ENCODE assay signal across 1 cellular context in the genomic region with DNA sequence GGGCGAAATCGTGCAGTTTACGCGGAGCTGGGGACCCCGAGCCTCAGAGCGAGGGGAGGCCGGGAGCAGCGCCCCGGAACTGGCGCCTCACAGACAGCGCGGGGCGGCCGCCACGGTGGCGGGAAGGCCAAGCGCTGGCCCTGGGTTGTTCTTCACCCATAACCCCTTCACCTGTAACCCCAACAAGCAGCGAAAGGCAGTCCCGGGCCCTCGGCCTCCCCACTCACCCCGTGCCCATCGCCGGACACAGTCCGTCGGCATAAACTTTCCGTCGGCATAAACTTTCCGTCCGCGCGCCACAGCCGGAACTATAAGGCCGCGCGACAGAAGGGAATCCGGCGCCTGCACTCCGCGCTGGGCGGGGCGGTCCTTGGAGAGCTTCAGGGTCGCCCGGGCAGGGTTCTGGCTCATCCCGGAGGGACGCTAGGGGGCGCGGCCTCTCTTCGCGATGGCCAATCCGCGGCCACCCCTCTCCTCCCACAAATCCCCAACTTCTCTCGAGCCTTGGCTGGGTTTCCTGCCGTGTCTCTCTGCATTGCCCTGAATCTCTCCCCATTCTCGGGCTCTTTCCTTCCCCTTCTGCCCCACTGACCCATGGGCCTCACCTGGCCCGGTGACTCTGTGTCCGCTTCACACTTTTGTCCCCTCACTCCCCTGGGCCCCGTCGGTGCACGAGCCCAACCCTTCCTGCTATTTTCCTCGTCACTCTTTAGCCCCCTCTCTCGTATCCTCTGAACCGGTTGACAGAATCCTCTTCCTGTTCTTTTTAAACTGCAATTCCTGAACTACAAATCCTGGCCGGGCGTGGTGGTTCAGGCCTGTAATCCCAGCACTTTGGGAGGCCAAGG.
TF ChIP-seq lines count a peak whose summit lies in the region.

A gene (minus strand): TSS at position 261 of the 848 bp plus-strand sequence. CDS start 3,751 bp downstream, outside the sequence.

TF ChIP-seq in HepG2, 621 proteins besides CTCF, POLR2A, EP300 and RAD21 (continued from another document and continues in another):
- TF ChIP-seq ZFX (CRISPR knock-in tag; IDR thresholded peaks at IDR 0.05; ENCODE audit: low read depth) (peak; percentile 98), ZNF792 (CRISPR knock-in tag; IDR thresholded peaks at IDR 0.05) (peak; percentile 95; the same call in 1 of the 2 replicates), ZNF251 (CRISPR knock-in tag; IDR thresholded peaks at IDR 0.05) (0 out of 2 replicates have a peak, but pooled peaks have one; percentile 70), NCOA2 (CRISPR knock-in tag; IDR thresholded peaks at IDR 0.05) (peak; percentile 78), ZBTB7A (CRISPR knock-in tag; IDR thresholded peaks at IDR 0.05) (peak; percentile 49; the same call in 1 of the 2 replicates), TP53 (CRISPR knock-in tag; conservative IDR thresholded peaks at IDR 0.05) (no peak; the same call in 1 of the 2 replicates), SIN3B (IDR thresholded peaks at IDR 0.05; ENCODE audit: low read length) (peak; percentile 86), CAMTA2 (CRISPR knock-in tag; IDR thresholded peaks at IDR 0.05; ENCODE audit: borderline replicate concordance) (peak; percentile 51; the same call in 1 of the 2 replicates), CBFB (CRISPR knock-in tag; IDR thresholded peaks at IDR 0.05) (no peak; the same call in none of the 2 replicates), HDAC6 (IDR thresholded peaks at IDR 0.05; ENCODE audit: low read depth, low read length) (no peak), ZKSCAN1 (IDR thresholded peaks at IDR 0.05; ENCODE audit: low read length) (no peak; the same call in 1 of the 2 replicates), MTA1 (CRISPR knock-in tag; IDR thresholded peaks at IDR 0.05; ENCODE audit: borderline replicate concordance) (peak; percentile 86; the same call in 1 of the 2 replicates), GTF3A (CRISPR knock-in tag; conservative IDR thresholded peaks at IDR 0.05) (peak; percentile 83), CREB1 (IDR thresholded peaks at IDR 0.05) (peak; percentile 13; the same call in 1 of the 2 replicates), CREB1 (CRISPR knock-in tag; IDR thresholded peaks at IDR 0.05) (peak; percentile 78)
- TF ChIP-seq, protein P1, sequence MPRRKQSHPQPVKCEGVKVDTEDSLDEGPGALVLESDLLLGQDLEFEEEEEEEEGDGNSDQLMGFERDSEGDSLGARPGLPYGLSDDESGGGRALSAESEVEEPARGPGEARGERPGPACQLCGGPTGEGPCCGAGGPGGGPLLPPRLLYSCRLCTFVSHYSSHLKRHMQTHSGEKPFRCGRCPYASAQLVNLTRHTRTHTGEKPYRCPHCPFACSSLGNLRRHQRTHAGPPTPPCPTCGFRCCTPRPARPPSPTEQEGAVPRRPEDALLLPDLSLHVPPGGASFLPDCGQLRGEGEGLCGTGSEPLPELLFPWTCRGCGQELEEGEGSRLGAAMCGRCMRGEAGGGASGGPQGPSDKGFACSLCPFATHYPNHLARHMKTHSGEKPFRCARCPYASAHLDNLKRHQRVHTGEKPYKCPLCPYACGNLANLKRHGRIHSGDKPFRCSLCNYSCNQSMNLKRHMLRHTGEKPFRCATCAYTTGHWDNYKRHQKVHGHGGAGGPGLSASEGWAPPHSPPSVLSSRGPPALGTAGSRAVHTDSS (CRISPR knock-in tag; conservative IDR thresholded peaks at IDR 0.05): no peak; the same call in 1 of the 2 replicates
- TF ChIP-seq, protein P2, sequence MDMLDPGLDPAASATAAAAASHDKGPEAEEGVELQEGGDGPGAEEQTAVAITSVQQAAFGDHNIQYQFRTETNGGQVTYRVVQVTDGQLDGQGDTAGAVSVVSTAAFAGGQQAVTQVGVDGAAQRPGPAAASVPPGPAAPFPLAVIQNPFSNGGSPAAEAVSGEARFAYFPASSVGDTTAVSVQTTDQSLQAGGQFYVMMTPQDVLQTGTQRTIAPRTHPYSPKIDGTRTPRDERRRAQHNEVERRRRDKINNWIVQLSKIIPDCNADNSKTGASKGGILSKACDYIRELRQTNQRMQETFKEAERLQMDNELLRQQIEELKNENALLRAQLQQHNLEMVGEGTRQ (IDR thresholded peaks at IDR 0.05; ENCODE audit: low read depth, low read length): no peak
- TF ChIP-seq, protein P2 (CRISPR knock-in tag; IDR thresholded peaks at IDR 0.05; ENCODE audit: borderline replicate concordance): peak; percentile 45; the same call in 1 of the 2 replicates
- TF ChIP-seq, protein P3, sequence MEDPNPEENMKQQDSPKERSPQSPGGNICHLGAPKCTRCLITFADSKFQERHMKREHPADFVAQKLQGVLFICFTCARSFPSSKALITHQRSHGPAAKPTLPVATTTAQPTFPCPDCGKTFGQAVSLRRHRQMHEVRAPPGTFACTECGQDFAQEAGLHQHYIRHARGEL (CRISPR knock-in tag; IDR thresholded peaks at IDR 0.05): no peak
- TF ChIP-seq, protein P4, sequence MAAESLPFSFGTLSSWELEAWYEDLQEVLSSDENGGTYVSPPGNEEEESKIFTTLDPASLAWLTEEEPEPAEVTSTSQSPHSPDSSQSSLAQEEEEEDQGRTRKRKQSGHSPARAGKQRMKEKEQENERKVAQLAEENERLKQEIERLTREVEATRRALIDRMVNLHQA (CRISPR knock-in tag; IDR thresholded peaks at IDR 0.05): no peak; the same call in 1 of the 2 replicates
- TF ChIP-seq, protein P5, sequence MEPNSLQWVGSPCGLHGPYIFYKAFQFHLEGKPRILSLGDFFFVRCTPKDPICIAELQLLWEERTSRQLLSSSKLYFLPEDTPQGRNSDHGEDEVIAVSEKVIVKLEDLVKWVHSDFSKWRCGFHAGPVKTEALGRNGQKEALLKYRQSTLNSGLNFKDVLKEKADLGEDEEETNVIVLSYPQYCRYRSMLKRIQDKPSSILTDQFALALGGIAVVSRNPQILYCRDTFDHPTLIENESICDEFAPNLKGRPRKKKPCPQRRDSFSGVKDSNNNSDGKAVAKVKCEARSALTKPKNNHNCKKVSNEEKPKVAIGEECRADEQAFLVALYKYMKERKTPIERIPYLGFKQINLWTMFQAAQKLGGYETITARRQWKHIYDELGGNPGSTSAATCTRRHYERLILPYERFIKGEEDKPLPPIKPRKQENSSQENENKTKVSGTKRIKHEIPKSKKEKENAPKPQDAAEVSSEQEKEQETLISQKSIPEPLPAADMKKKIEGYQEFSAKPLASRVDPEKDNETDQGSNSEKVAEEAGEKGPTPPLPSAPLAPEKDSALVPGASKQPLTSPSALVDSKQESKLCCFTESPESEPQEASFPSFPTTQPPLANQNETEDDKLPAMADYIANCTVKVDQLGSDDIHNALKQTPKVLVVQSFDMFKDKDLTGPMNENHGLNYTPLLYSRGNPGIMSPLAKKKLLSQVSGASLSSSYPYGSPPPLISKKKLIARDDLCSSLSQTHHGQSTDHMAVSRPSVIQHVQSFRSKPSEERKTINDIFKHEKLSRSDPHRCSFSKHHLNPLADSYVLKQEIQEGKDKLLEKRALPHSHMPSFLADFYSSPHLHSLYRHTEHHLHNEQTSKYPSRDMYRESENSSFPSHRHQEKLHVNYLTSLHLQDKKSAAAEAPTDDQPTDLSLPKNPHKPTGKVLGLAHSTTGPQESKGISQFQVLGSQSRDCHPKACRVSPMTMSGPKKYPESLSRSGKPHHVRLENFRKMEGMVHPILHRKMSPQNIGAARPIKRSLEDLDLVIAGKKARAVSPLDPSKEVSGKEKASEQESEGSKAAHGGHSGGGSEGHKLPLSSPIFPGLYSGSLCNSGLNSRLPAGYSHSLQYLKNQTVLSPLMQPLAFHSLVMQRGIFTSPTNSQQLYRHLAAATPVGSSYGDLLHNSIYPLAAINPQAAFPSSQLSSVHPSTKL (CRISPR knock-in tag; IDR thresholded peaks at IDR 0.05): peak; percentile 92
- TF ChIP-seq, protein P6, sequence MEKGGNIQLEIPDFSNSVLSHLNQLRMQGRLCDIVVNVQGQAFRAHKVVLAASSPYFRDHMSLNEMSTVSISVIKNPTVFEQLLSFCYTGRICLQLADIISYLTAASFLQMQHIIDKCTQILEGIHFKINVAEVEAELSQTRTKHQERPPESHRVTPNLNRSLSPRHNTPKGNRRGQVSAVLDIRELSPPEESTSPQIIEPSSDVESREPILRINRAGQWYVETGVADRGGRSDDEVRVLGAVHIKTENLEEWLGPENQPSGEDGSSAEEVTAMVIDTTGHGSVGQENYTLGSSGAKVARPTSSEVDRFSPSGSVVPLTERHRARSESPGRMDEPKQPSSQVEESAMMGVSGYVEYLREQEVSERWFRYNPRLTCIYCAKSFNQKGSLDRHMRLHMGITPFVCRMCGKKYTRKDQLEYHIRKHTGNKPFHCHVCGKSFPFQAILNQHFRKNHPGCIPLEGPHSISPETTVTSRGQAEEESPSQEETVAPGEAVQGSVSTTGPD (CRISPR knock-in tag; IDR thresholded peaks at IDR 0.05): no peak
- TF ChIP-seq, protein P7, sequence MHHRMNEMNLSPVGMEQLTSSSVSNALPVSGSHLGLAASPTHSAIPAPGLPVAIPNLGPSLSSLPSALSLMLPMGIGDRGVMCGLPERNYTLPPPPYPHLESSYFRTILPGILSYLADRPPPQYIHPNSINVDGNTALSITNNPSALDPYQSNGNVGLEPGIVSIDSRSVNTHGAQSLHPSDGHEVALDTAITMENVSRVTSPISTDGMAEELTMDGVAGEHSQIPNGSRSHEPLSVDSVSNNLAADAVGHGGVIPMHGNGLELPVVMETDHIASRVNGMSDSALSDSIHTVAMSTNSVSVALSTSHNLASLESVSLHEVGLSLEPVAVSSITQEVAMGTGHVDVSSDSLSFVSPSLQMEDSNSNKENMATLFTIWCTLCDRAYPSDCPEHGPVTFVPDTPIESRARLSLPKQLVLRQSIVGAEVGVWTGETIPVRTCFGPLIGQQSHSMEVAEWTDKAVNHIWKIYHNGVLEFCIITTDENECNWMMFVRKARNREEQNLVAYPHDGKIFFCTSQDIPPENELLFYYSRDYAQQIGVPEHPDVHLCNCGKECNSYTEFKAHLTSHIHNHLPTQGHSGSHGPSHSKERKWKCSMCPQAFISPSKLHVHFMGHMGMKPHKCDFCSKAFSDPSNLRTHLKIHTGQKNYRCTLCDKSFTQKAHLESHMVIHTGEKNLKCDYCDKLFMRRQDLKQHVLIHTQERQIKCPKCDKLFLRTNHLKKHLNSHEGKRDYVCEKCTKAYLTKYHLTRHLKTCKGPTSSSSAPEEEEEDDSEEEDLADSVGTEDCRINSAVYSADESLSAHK (CRISPR knock-in tag; IDR thresholded peaks at IDR 0.05; ENCODE audit: borderline replicate concordance): 0 out of 2 replicates have a peak, but pooled peaks have one; percentile 57
- TF ChIP-seq, protein P8, sequence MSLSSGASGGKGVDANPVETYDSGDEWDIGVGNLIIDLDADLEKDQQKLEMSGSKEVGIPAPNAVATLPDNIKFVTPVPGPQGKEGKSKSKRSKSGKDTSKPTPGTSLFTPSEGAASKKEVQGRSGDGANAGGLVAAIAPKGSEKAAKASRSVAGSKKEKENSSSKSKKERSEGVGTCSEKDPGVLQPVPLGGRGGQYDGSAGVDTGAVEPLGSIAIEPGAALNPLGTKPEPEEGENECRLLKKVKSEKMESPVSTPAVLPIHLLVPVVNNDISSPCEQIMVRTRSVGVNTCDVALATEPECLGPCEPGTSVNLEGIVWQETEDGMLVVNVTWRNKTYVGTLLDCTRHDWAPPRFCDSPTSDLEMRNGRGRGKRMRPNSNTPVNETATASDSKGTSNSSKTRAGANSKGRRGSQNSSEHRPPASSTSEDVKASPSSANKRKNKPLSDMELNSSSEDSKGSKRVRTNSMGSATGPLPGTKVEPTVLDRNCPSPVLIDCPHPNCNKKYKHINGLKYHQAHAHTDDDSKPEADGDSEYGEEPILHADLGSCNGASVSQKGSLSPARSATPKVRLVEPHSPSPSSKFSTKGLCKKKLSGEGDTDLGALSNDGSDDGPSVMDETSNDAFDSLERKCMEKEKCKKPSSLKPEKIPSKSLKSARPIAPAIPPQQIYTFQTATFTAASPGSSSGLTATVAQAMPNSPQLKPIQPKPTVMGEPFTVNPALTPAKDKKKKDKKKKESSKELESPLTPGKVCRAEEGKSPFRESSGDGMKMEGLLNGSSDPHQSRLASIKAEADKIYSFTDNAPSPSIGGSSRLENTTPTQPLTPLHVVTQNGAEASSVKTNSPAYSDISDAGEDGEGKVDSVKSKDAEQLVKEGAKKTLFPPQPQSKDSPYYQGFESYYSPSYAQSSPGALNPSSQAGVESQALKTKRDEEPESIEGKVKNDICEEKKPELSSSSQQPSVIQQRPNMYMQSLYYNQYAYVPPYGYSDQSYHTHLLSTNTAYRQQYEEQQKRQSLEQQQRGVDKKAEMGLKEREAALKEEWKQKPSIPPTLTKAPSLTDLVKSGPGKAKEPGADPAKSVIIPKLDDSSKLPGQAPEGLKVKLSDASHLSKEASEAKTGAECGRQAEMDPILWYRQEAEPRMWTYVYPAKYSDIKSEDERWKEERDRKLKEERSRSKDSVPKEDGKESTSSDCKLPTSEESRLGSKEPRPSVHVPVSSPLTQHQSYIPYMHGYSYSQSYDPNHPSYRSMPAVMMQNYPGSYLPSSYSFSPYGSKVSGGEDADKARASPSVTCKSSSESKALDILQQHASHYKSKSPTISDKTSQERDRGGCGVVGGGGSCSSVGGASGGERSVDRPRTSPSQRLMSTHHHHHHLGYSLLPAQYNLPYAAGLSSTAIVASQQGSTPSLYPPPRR (CRISPR knock-in tag; IDR thresholded peaks at IDR 0.05; ENCODE audit: borderline replicate concordance): 0 out of 2 replicates have a peak, but pooled peaks have one; percentile 72
- TF ChIP-seq, protein P9, sequence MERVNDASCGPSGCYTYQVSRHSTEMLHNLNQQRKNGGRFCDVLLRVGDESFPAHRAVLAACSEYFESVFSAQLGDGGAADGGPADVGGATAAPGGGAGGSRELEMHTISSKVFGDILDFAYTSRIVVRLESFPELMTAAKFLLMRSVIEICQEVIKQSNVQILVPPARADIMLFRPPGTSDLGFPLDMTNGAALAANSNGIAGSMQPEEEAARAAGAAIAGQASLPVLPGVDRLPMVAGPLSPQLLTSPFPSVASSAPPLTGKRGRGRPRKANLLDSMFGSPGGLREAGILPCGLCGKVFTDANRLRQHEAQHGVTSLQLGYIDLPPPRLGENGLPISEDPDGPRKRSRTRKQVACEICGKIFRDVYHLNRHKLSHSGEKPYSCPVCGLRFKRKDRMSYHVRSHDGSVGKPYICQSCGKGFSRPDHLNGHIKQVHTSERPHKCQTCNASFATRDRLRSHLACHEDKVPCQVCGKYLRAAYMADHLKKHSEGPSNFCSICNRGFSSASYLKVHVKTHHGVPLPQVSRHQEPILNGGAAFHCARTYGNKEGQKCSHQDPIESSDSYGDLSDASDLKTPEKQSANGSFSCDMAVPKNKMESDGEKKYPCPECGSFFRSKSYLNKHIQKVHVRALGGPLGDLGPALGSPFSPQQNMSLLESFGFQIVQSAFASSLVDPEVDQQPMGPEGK (CRISPR knock-in tag; IDR thresholded peaks at IDR 0.05): peak; percentile 74
